Comparison of ENCODE assay signal across 29 cellular contexts in genomic region chrX:120763269-120763668, GRCh38.
"Had no signal": no experiment of that assay in that cellular context is flagged by ENCODE, and none has a peak within 500 bp of the region (broad histone marks: within the 10 kb centered on the region; RNA-seq: fewer than 3 reads in every experiment).

No MANE protein-coding gene starts in this region.

- ATAC-seq: esophagus mucosa; foreskin keratinocyte; gastroesophageal sphincter; heart left ventricle; left lobe of liver; naive thymus-derived CD4-positive, alpha-beta T cell; stimulated activated naive B cell treated with anti-CD40 and anti-IgM and Interleukin-4, amounts not matched to agents 10 μg/mL and 1 μg/mL and 100 μg/mL, for 72 hours; stimulated activated naive CD8-positive, alpha-beta T cell treated with anti-CD3 and anti-CD28 coated beads, Interleukin-15, amount 100 ng/mL, for 72 hours; upper lobe of right lung had no signal

- H3K4me1 ChIP-seq: foreskin keratinocyte, gastroesophageal sphincter, heart left ventricle, neural progenitor cell, parathyroid adenoma, right lobe of liver, suprapubic skin, transverse colon, upper lobe of right lung, uterus had no signal

- H3K27ac Mint-ChIP-seq: dendritic cell treated with granulocyte-macrophage colony-stimulating factor and Interleukin-4, amounts not matched to agents 40 ng/mL and 50 ng/mL, for 4 days; endodermal cell; naive thymus-derived CD4-positive, alpha-beta T cell; nephron; neural progenitor cell; progenitor cell of endocrine pancreas; stimulated activated naive B cell treated with anti-CD40 and anti-IgM and Interleukin-4, amounts not matched to agents 10 μg/mL and 1 μg/mL and 100 μg/mL, for 72 hours; stimulated activated naive CD8-positive, alpha-beta T cell treated with anti-CD3 and anti-CD28 coated beads, Interleukin-15, amount 100 ng/mL, for 72 hours had no signal

- H3K4me3 Mint-ChIP-seq: dendritic cell treated with granulocyte-macrophage colony-stimulating factor and Interleukin-4, amounts not matched to agents 40 ng/mL and 50 ng/mL, for 4 days; endodermal cell; naive thymus-derived CD4-positive, alpha-beta T cell; nephron; neural progenitor cell; stimulated activated naive B cell treated with anti-CD40 and anti-IgM and Interleukin-4, amounts not matched to agents 10 μg/mL and 1 μg/mL and 100 μg/mL, for 72 hours; stimulated activated naive CD8-positive, alpha-beta T cell treated with anti-CD3 and anti-CD28 coated beads, Interleukin-15, amount 100 ng/mL, for 72 hours had no signal

- H3K4me3 ChIP-seq: gastroesophageal sphincter, heart left ventricle, hepatocyte, neural progenitor cell, right lobe of liver, suprapubic skin, transverse colon, upper lobe of right lung, uterus had no signal

- H3K9me3 ChIP-seq: gastroesophageal sphincter, heart left ventricle, right lobe of liver, suprapubic skin, transverse colon, upper lobe of right lung, uterus had no signal

- H3K4me1 Mint-ChIP-seq: endodermal cell had no signal

- H3K9me3 Mint-ChIP-seq: dendritic cell treated with granulocyte-macrophage colony-stimulating factor and Interleukin-4, amounts not matched to agents 40 ng/mL and 50 ng/mL, for 4 days; naive thymus-derived CD4-positive, alpha-beta T cell; stimulated activated naive B cell treated with anti-CD40 and anti-IgM and Interleukin-4, amounts not matched to agents 10 μg/mL and 1 μg/mL and 100 μg/mL, for 72 hours; stimulated activated naive CD8-positive, alpha-beta T cell treated with anti-CD3 and anti-CD28 coated beads, Interleukin-15, amount 100 ng/mL, for 72 hours had no signal

- H3K27ac ChIP-seq: epithelial cell of prostate, foreskin keratinocyte, gastroesophageal sphincter, hepatocyte, neural progenitor cell, parathyroid adenoma, right lobe of liver, suprapubic skin, transverse colon, upper lobe of right lung, uterus had no signal

- H3K36me3 ChIP-seq: gastroesophageal sphincter, heart left ventricle, neural progenitor cell, right lobe of liver, suprapubic skin, transverse colon, upper lobe of right lung, uterus had no signal

- DNase-seq: effector CD8-positive, alpha-beta T cell; endodermal cell; foreskin keratinocyte; heart left ventricle; kidney; mammary epithelial cell; mesendoderm; midbrain; naive thymus-derived CD4-positive, alpha-beta T cell; right lobe of liver; small intestine; stimulated activated CD4-positive, alpha-beta T cell treated with anti-CD3 and anti-CD28 coated beads, Interleukin-15, amount 100 ng/mL, for 24 hours; stimulated activated CD4-positive, alpha-beta T cell treated with anti-CD3 and anti-CD28 coated beads, Interleukin-2, amount 100 ng/mL, for 48 hours; stimulated activated naive B cell treated with anti-CD40 and anti-IgM and Interleukin-4, amounts not matched to agents 10 μg/mL and 1 μg/mL and 100 μg/mL, for 72 hours; stimulated activated naive CD8-positive, alpha-beta T cell treated with anti-CD3 and anti-CD28 coated beads, Interleukin-15, amount 100 ng/mL, for 72 hours; transverse colon; upper lobe of right lung; uterus had no signal

- H3K36me3 Mint-ChIP-seq: neural progenitor cell; stimulated activated naive B cell treated with anti-CD40 and anti-IgM and Interleukin-4, amounts not matched to agents 10 μg/mL and 1 μg/mL and 100 μg/mL, for 72 hours had no signal

- H3K27me3 Mint-ChIP-seq: dendritic cell treated with granulocyte-macrophage colony-stimulating factor and Interleukin-4, amounts not matched to agents 40 ng/mL and 50 ng/mL, for 4 days; naive thymus-derived CD4-positive, alpha-beta T cell; stimulated activated naive B cell treated with anti-CD40 and anti-IgM and Interleukin-4, amounts not matched to agents 10 μg/mL and 1 μg/mL and 100 μg/mL, for 72 hours; stimulated activated naive CD8-positive, alpha-beta T cell treated with anti-CD3 and anti-CD28 coated beads, Interleukin-15, amount 100 ng/mL, for 72 hours had no signal

- FAIRE-seq: small intestine had no signal

- H3K27me3 ChIP-seq: foreskin keratinocyte, gastroesophageal sphincter, heart left ventricle, hepatocyte, neural progenitor cell, right lobe of liver, suprapubic skin, transverse colon, upper lobe of right lung, uterus had no signal
